In genomic region chr12:46450279-46450748, GRCh38 we compare ENCODE assay signal across 9 cellular contexts.
DNase-seq lines count a peak whose midpoint lies in the region; ATAC-seq, FAIRE-seq and TF ChIP-seq lines count a peak whose summit lies in the region.
"Had no signal": no experiment of that assay in that cellular context is flagged by ENCODE, and none has a peak within 500 bp of the region (broad histone marks: within the 10 kb centered on the region; RNA-seq: fewer than 3 reads in every experiment).

No MANE protein-coding gene starts in this region.

- H3K27ac ChIP-seq in HepG2 (ENCODE audit: extremely low read length, insufficient read depth, low read length) (no peak overlapping the region), upper lobe of right lung (no peak overlapping the region)
- no peak overlapping the region for H3K27ac ChIP-seq in CD8-positive, alpha-beta memory T cell (ENCODE audit: low read depth, low read length)

- no peaks in the 10 kb centered on the region for H3K27me3 Mint-ChIP-seq in activated CD4-positive, alpha-beta T cell treated with anti-CD3 and anti-CD28 coated beads, Interleukin-2, amount 10 ng/mL, durations not matched to agents 24 days and 14 days
- peaks cover 0 to 8% of the 10 kb centered on the region in 2 donors for H3K27me3 Mint-ChIP-seq in CD8-positive, alpha-beta memory T cell

- peaks cover 4% of the 10 kb centered on the region for H3K9me3 Mint-ChIP-seq in activated CD4-positive, alpha-beta T cell treated with anti-CD3 and anti-CD28 coated beads, Interleukin-2, amount 10 ng/mL, durations not matched to agents 24 days and 14 days
- H3K9me3 Mint-ChIP-seq in CD8-positive, alpha-beta memory T cell, result no peaks in the 10 kb centered on the region

- no TSS peak for BruUV-seq in HepG2 (replicated peaks; lab: Mats Ljungman, UMichigan)

- intact Hi-C loops in activated CD4-positive, alpha-beta T cell treated with anti-CD3 and anti-CD28 coated beads, Interleukin-2, amount 10 ng/mL, durations not matched to agents 24 days and 14 days (cut with micrococcal nuclease), result loop anchor here (10.0 kb wide), 1 partner anchor 456 kb away; the partner anchor contains the start of gene SCAF11
- intact Hi-C loops in HepG2 (cut with micrococcal nuclease; ENCODE audit: unreplicated experiment), result no loop called here
- intact Hi-C loops in upper lobe of right lung (cut with DNase I), result no loop called here

- CTCF ChIA-PET in HepG2 (lab: Yijun Ruan, JAX; ENCODE audit: low intra/inter-chr PET ratio, low total read pairs), result no interaction called here
- CTCF ChIA-PET in CD8-positive, alpha-beta memory T cell (lab: Charles Lee), result no interaction called here

- peak overlapping the region; percentile 12 for H3K27ac Mint-ChIP-seq in activated CD4-positive, alpha-beta T cell treated with anti-CD3 and anti-CD28 coated beads, Interleukin-2, amount 10 ng/mL, durations not matched to agents 24 days and 14 days
- H3K27ac Mint-ChIP-seq in CD8-positive, alpha-beta memory T cell, result no peak overlapping the region
- H3K27ac Mint-ChIP-seq: CD8-positive, alpha-beta T cell had no signal

- no peaks in the 10 kb centered on the region for H3K79me2 ChIP-seq in HepG2 (ENCODE audit: insufficient read depth, low read length)

- POLR2A ChIA-PET in HepG2 (lab: Yijun Ruan, JAX), result no interaction called here
- POLR2A ChIA-PET in CD8-positive, alpha-beta memory T cell (lab: Charles Lee), result no interaction called here

- H3K9me3 ChIP-seq in HepG2 (ENCODE audit: low read length), result no peaks in the 10 kb centered on the region
- no peaks in the 10 kb centered on the region for H3K9me3 ChIP-seq in upper lobe of right lung
- no peaks in the 10 kb centered on the region for H3K9me3 ChIP-seq in CD8-positive, alpha-beta memory T cell (ENCODE audit: low read length)

- ATAC-seq in HepG2 (no peak), upper lobe of right lung (peak; percentile 62), HG03108 (IDR thresholded peaks at IDR 0.05; ENCODE audit: unreplicated experiment) (no peak)
- ATAC-seq: CD8-positive, alpha-beta T cell had no signal

- H3K4me1 ChIP-seq in HepG2 (ENCODE audit: insufficient read depth, low read length), result peaks cover 60% of the 10 kb centered on the region
- peaks cover 22% of the 10 kb centered on the region for H3K4me1 ChIP-seq in upper lobe of right lung
- peaks cover 20% of the 10 kb centered on the region for H3K4me1 ChIP-seq in CD8-positive, alpha-beta memory T cell (ENCODE audit: insufficient read depth, low read length)

- no peak for TF ChIP-seq RAD21 in HepG2 (CRISPR knock-in tag; IDR thresholded peaks at IDR 0.05)

- DNase-seq in activated CD4-positive, alpha-beta T cell treated with anti-CD3 and anti-CD28 coated beads, Interleukin-2, amount 10 ng/mL, durations not matched to agents 24 days and 14 days, result peak; percentile 48
- no peak for DNase-seq in activated CD4-positive, alpha-beta T cell treated with anti-CD3 and anti-CD28 coated beads for 4 hours
- peak; percentile 24 for DNase-seq in astrocyte of the hippocampus (ENCODE audit: low read depth, low spot score)
- no peak for DNase-seq in HepG2 (ENCODE audit: low spot score)
- DNase-seq in upper lobe of right lung, result peak; percentile 66
- DNase-seq in CD8-positive, alpha-beta memory T cell, result no peak
- no peak for DNase-seq in SW480 (ENCODE audit: low spot score)
- DNase-seq: CD8-positive, alpha-beta T cell had no signal

- no peak for TF ChIP-seq POLR2A in HepG2 (IDR thresholded peaks at IDR 0.05; ENCODE audit: insufficient read depth in 1 of 2, low read depth in 2 of 2, low read length in 2 of 2)

- no peak for FAIRE-seq in HepG2 (lab: Jason Lieb, UNC)

- no peak overlapping the region for H3K4me2 ChIP-seq in HepG2 (ENCODE audit: low read depth, low read length)

- no peaks in the 10 kb centered on the region for H4K20me1 ChIP-seq in HepG2 (ENCODE audit: insufficient read depth, low read length)

- in situ Hi-C loops in HepG2 (cut with HindIII; ENCODE audit: extremely low pct_ligation_motif_present, low pct_unique_long_range_greater_than_20kb), result no loop called here

- H3K9ac ChIP-seq in HepG2 (ENCODE audit: insufficient read depth, low read depth, low read length), result no peak overlapping the region

- TF ChIP-seq CTCF in HepG2 (CRISPR knock-in tag; IDR thresholded peaks at IDR 0.05) (no peak), upper lobe of right lung (IDR thresholded peaks at IDR 0.05) (no peak)

- H3K4me1 Mint-ChIP-seq in activated CD4-positive, alpha-beta T cell treated with anti-CD3 and anti-CD28 coated beads, Interleukin-2, amount 10 ng/mL, durations not matched to agents 24 days and 14 days, result peaks cover 46% of the 10 kb centered on the region
- peaks cover 16 to 30% (median 29%) of the 10 kb centered on the region in 3 donors for H3K4me1 Mint-ChIP-seq in CD8-positive, alpha-beta memory T cell

- H3K36me3 Mint-ChIP-seq in activated CD4-positive, alpha-beta T cell treated with anti-CD3 and anti-CD28 coated beads, Interleukin-2, amount 10 ng/mL, durations not matched to agents 24 days and 14 days (ENCODE audit: low read depth), result peaks cover 3% of the 10 kb centered on the region
- H3K36me3 Mint-ChIP-seq in CD8-positive, alpha-beta memory T cell, result no peaks in the 10 kb centered on the region
- H3K36me3 Mint-ChIP-seq: CD8-positive, alpha-beta T cell had no signal

- no peak for TF ChIP-seq EP300 in HepG2 (IDR thresholded peaks at IDR 0.05; ENCODE audit: low read depth in 2 of 2, low read length in 2 of 2)
- TF ChIP-seq EP300 in HepG2 (CRISPR knock-in tag; IDR thresholded peaks at IDR 0.05; ENCODE audit: borderline replicate concordance), result no peak

- no peak overlapping the region for H3K4me3 ChIP-seq in HepG2 (replicated peaks in 1 of 3; ENCODE audit: insufficient read depth in 1 of 3, low read depth in 2 of 3, low read length in 3 of 3)
- H3K4me3 ChIP-seq in upper lobe of right lung, result no peak overlapping the region
- no peak overlapping the region for H3K4me3 ChIP-seq in CD8-positive, alpha-beta memory T cell (ENCODE audit: low read length)

- H3K4me3 Mint-ChIP-seq in activated CD4-positive, alpha-beta T cell treated with anti-CD3 and anti-CD28 coated beads, Interleukin-2, amount 10 ng/mL, durations not matched to agents 24 days and 14 days, result no peak overlapping the region
- no peak overlapping the region for H3K4me3 Mint-ChIP-seq in CD8-positive, alpha-beta memory T cell
- H3K4me3 Mint-ChIP-seq: CD8-positive, alpha-beta T cell had no signal

- H3K36me3 ChIP-seq in HepG2 (replicated peaks in 1 of 2; ENCODE audit: control insufficient read depth in 1 of 2, insufficient read depth in 2 of 2, low read length in 2 of 2), result no peaks in the 10 kb centered on the region
- H3K36me3 ChIP-seq in upper lobe of right lung, result no peaks in the 10 kb centered on the region
- no peaks in the 10 kb centered on the region for H3K36me3 ChIP-seq in CD8-positive, alpha-beta memory T cell (ENCODE audit: insufficient read depth, low read length)

- H3K27me3 ChIP-seq in HepG2 (ENCODE audit: control insufficient read depth in 1 of 2, insufficient read depth in 2 of 2, low read length in 2 of 2) (no peaks in the 10 kb centered on the region), upper lobe of right lung (no peaks in the 10 kb centered on the region)
- no peaks in the 10 kb centered on the region for H3K27me3 ChIP-seq in CD8-positive, alpha-beta memory T cell (ENCODE audit: insufficient read depth, low read length, poor library complexity, severe bottlenecking)

- no CpG with 5 or more reads among the region's 1 CpG for WGBS in HepG2 (ENCODE audit: low lambda C conversion rate)

- H2AFZ ChIP-seq in HepG2 (ENCODE audit: low read length), result no peak overlapping the region

TF ChIP-seq in HepG2, 621 proteins besides CTCF, POLR2A, EP300 and RAD21:
- TF ChIP-seq TCF7L2 (IDR thresholded peaks at IDR 0.05; ENCODE audit: low read depth, low read length) (no peak), ZNF281 (CRISPR knock-in tag; IDR thresholded peaks at IDR 0.05; ENCODE audit: borderline replicate concordance) (peak; percentile 72; the same call in 1 of the 2 replicates)

Comparison
In these comparisons a context has a peak if more than half of its experiments do, and no peak if none do; other contexts are left out.
1. DNase-seq: peak in activated CD4-positive, alpha-beta T cell treated with anti-CD3 and anti-CD28 coated beads, Interleukin-2, amount 10 ng/mL, durations not matched to agents 24 days and 14 days (single experiment), astrocyte of the hippocampus (single experiment) and upper lobe of right lung (single experiment); none in activated CD4-positive, alpha-beta T cell treated with anti-CD3 and anti-CD28 coated beads for 4 hours (0 of 2), HepG2 (single experiment), CD8-positive, alpha-beta memory T cell (0 of 5) and SW480 (single experiment).